In the genomic region with DNA sequence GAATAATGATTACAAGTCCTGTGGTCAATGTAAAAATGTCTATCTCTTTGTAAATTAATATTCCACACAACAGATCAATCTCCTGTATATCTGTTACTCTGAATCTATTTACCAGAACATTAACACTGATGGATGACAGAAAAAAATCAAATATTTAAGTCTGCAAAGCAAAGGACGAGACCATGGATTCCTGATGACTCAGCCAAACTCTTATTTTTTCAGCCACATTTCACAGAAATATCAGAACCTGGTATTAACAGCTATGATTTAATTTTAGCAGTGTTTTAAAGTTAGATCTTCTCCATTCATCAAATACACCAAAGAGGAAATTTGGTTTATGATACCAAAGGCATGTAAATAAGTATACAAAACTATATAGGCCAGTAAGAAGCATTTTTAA, we compare ENCODE assay signal across 1 cellular context.
TF ChIP-seq lines count a peak whose summit lies in the region.

No MANE protein-coding gene starts in this region.

TF ChIP-seq in HepG2, 621 proteins besides CTCF, POLR2A, EP300 and RAD21:
- no peak for TF ChIP-seq MAFG (CRISPR knock-in tag; IDR thresholded peaks at IDR 0.05)
- TF ChIP-seq MAFF (IDR thresholded peaks at IDR 0.05; ENCODE audit: low read depth, low read length): peak; percentile 40; the same call in 1 of the 2 replicates
- no peak for TF ChIP-seq JUN (CRISPR knock-in tag; IDR thresholded peaks at IDR 0.05)
- TF ChIP-seq MAFK (conservative IDR thresholded peaks at IDR 0.05 in 1 of 2, IDR thresholded peaks at IDR 0.05 in 1 of 2; ENCODE audit: low read length in 2 of 2): peak in 1 of 2 experiments; percentile 46; a peak in 2 of 4 replicates
